ENCODE assay signal across 1 cellular context in the genomic region with DNA sequence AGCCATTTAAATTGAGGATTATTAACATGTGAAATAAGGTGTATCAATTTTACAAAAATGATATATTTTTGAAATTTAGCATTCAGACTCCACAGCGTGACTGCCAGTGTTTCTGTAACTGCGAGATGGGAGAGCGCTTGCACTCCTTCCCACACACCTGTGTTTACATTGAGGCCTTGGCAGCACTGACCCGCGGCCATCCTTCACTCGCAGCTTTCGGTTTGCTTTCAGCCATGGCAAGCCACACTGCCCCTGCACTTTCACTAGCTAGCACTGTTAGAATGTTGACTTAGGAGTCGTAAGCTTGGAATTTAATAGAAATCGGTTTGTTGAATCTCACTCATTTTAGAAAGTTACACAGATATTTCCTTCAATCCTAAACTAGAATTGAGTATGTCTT.
TF ChIP-seq lines count a peak whose summit lies in the region.

No MANE protein-coding gene starts in this region.

TF ChIP-seq in HEK293, 187 proteins besides CTCF, POLR2A, EP300 and RAD21 (continued from another document):
- no peak for TF ChIP-seq ZNF645 (tag by site-specific recombination; IDR thresholded peaks at IDR 0.05)
- no peak for TF ChIP-seq SP7 (tag by site-specific recombination; IDR thresholded peaks at IDR 0.05)
